ENCODE assay signal across 16 cellular contexts in the genomic region with DNA sequence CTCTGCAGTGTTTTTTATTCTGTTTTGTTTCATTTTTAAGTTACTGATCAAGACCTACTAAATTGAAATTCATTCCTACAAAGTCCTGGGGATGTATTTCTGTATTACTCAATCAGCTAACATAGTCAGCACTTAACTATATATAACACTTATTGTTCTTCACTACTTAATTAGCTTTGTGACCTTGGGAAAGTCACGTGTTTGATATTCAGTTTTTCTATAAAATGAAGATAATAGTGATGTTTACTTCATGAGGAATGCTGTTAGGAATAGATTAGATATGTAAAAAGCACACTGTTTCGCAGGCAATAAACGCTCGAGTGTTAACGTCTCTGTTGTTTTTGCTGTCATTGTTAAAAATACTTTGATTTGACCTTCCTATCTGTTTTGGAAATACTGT. TPM values are rescaled to one million over a fixed set of nuclear protein-coding genes. Genes with fewer than 3 reads are reported as not detected.
A peak's percentile ranks its signal among the peaks of the same experiment; 100 is the strongest.
DNase-seq lines count a peak whose midpoint lies in the region; ATAC-seq and TF ChIP-seq lines count a peak whose summit lies in the region.
"Had no signal": no experiment of that assay in that cellular context is flagged by ENCODE, and none has a peak within 500 bp of the region (broad histone marks: within the 10 kb centered on the region; RNA-seq: fewer than 3 reads in every experiment).

No MANE protein-coding gene starts in this region.

- H3K27ac ChIP-seq in left ventricle myocardium inferior (replicated peaks) (peak overlapping the region; percentile 74), right atrium auricular region (peak overlapping the region in 1 of 2 donors; percentile 35), lower lobe of right lung (peak overlapping the region; percentile 1), upper lobe of right lung (peak overlapping the region; percentile 1)
- no peak overlapping the region for H3K27ac ChIP-seq in CD8-positive, alpha-beta memory T cell (ENCODE audit: low read depth, low read length)

- H3K27me3 ChIP-seq in left ventricle myocardium inferior (ENCODE audit: low read depth) (no peaks in the 10 kb centered on the region), right atrium auricular region (no peaks in the 10 kb centered on the region), lower lobe of right lung (ENCODE audit: low read depth) (no peaks in the 10 kb centered on the region), upper lobe of right lung (no peaks in the 10 kb centered on the region)
- H3K27me3 ChIP-seq in CD8-positive, alpha-beta memory T cell (ENCODE audit: insufficient read depth, low read length, poor library complexity, severe bottlenecking), result no peaks in the 10 kb centered on the region

- H3K36me3 ChIP-seq in left ventricle myocardium inferior (peaks cover 3% of the 10 kb centered on the region), right atrium auricular region (no peaks in the 10 kb centered on the region), lower lobe of right lung (no peaks in the 10 kb centered on the region), upper lobe of right lung (no peaks in the 10 kb centered on the region)
- H3K36me3 ChIP-seq in CD8-positive, alpha-beta memory T cell (ENCODE audit: insufficient read depth, low read length), result no peaks in the 10 kb centered on the region

- H3K4me3 ChIP-seq in left ventricle myocardium inferior, result no peak overlapping the region
- H3K4me3 ChIP-seq in right atrium auricular region, result no peak overlapping the region
- H3K4me3 ChIP-seq in lower lobe of right lung, result no peak overlapping the region
- H3K4me3 ChIP-seq in upper lobe of right lung, result no peak overlapping the region
- H3K4me3 ChIP-seq in CD8-positive, alpha-beta memory T cell (ENCODE audit: low read length), result no peak overlapping the region
- H3K4me3 ChIP-seq: HAP-1 had no signal

- CTCF ChIA-PET in CD8-positive, alpha-beta memory T cell (lab: Charles Lee), result no interaction called here

- POLR2A ChIA-PET in CD8-positive, alpha-beta memory T cell (lab: Charles Lee), result no interaction called here

- intact Hi-C loops in left ventricle myocardium inferior (cut with micrococcal nuclease), result no loop called here
- intact Hi-C loops in lower lobe of right lung (cut with DNase I), result no loop called here
- intact Hi-C loops in upper lobe of right lung (cut with DNase I), result no loop called here

- H3K27ac Mint-ChIP-seq in endothelial cell (ENCODE audit: unreplicated experiment), result peak overlapping the region; percentile 97
- H3K27ac Mint-ChIP-seq in CD8-positive, alpha-beta memory T cell, result no peak overlapping the region
- H3K27ac Mint-ChIP-seq: CD4-positive, alpha-beta memory T cell; HFFc6 had no signal

- ATAC-seq in lower lobe of right lung (no peak), upper lobe of right lung (no peak), HG03196 (IDR thresholded peaks at IDR 0.05; ENCODE audit: unreplicated experiment) (no peak)

- no peak for TF ChIP-seq CTCF in left ventricle myocardium inferior (IDR thresholded peaks at IDR 0.05; ENCODE audit: borderline replicate concordance)
- TF ChIP-seq CTCF in right atrium auricular region (IDR thresholded peaks at IDR 0.05), result no peak
- TF ChIP-seq CTCF in endothelial cell (IDR thresholded peaks at IDR 0.05; ENCODE audit: unreplicated experiment), result no peak
- TF ChIP-seq CTCF in lower lobe of right lung (IDR thresholded peaks at IDR 0.05), result no peak
- TF ChIP-seq CTCF in upper lobe of right lung (IDR thresholded peaks at IDR 0.05), result no peak

- DNase-seq in left ventricle myocardium inferior, result no peak
- no peak for DNase-seq in right atrium auricular region (ENCODE audit: low spot score)
- no peak for DNase-seq in endothelial cell (ENCODE audit: low spot score)
- no peak for DNase-seq in lower lobe of right lung
- no peak for DNase-seq in upper lobe of right lung
- DNase-seq in CD8-positive, alpha-beta memory T cell, result no peak
- DNase-seq in NCI-H2107 treated with DMSO at 0.1 percent for 48 hours (lab: John Stamatoyannopoulos, UW; ENCODE audit: unreplicated experiment), result no peak
- DNase-seq: C1 segment of cervical spinal cord; Caco-2; CD4-positive, alpha-beta memory T cell; DMS153; DND-41; GOT3; HFFc6 had no signal

- peaks cover 3% of the 10 kb centered on the region for H3K27me3 Mint-ChIP-seq in endothelial cell (ENCODE audit: unreplicated experiment)
- H3K27me3 Mint-ChIP-seq in CD8-positive, alpha-beta memory T cell, result peaks cover 12 to 26% of the 10 kb centered on the region in 2 donors

- no peak overlapping the region for H3K4me3 Mint-ChIP-seq in endothelial cell (ENCODE audit: unreplicated experiment)
- H3K4me3 Mint-ChIP-seq in CD8-positive, alpha-beta memory T cell, result no peak overlapping the region
- H3K4me3 Mint-ChIP-seq: CD4-positive, alpha-beta memory T cell; HFFc6 had no signal

- peaks cover 24% of the 10 kb centered on the region for H3K36me3 Mint-ChIP-seq in endothelial cell (ENCODE audit: low read depth, unreplicated experiment)
- no peaks in the 10 kb centered on the region for H3K36me3 Mint-ChIP-seq in CD8-positive, alpha-beta memory T cell
- H3K36me3 Mint-ChIP-seq: CD4-positive, alpha-beta memory T cell had no signal

- peaks cover 51% of the 10 kb centered on the region for H3K4me1 Mint-ChIP-seq in endothelial cell (ENCODE audit: unreplicated experiment)
- no peaks in the 10 kb centered on the region for H3K4me1 Mint-ChIP-seq in CD8-positive, alpha-beta memory T cell
- H3K4me1 Mint-ChIP-seq: CD4-positive, alpha-beta memory T cell had no signal

- H3K9me3 ChIP-seq in left ventricle myocardium inferior (replicated peaks) (peaks cover 5% of the 10 kb centered on the region), right atrium auricular region (no peaks in the 10 kb centered on the region), lower lobe of right lung (no peaks in the 10 kb centered on the region), upper lobe of right lung (no peaks in the 10 kb centered on the region)
- H3K9me3 ChIP-seq in CD8-positive, alpha-beta memory T cell (ENCODE audit: low read length), result no peaks in the 10 kb centered on the region
- H3K9me3 ChIP-seq: Caco-2, HAP-1 had no signal

- peaks cover 73% of the 10 kb centered on the region for H3K4me1 ChIP-seq in left ventricle myocardium inferior
- peaks cover 0 to 33% of the 10 kb centered on the region in 2 donors for H3K4me1 ChIP-seq in right atrium auricular region
- peaks cover 52% of the 10 kb centered on the region for H3K4me1 ChIP-seq in lower lobe of right lung
- peaks cover 30% of the 10 kb centered on the region for H3K4me1 ChIP-seq in upper lobe of right lung
- no peaks in the 10 kb centered on the region for H3K4me1 ChIP-seq in CD8-positive, alpha-beta memory T cell (ENCODE audit: insufficient read depth, low read length)
- H3K4me1 ChIP-seq: Caco-2, HAP-1 had no signal

- H3K9me3 Mint-ChIP-seq in endothelial cell (ENCODE audit: unreplicated experiment), result no peaks in the 10 kb centered on the region
- H3K9me3 Mint-ChIP-seq in CD8-positive, alpha-beta memory T cell, result peaks cover 0 to 3% (median 0%) of the 10 kb centered on the region in 5 donors
- H3K9me3 Mint-ChIP-seq: HFFc6 had no signal

RNA-seq across cellular contexts. Expression of a gene that starts 44.6 kb away (rescaled TPM):
- total RNA-seq in left ventricle myocardium inferior (14.3 TPM), right atrium auricular region (10 to 100 TPM; 10.2 to 13.4 TPM), endothelial cell (ENCODE audit: unreplicated experiment) (84.0 TPM), lower lobe of right lung (56.3 TPM), upper lobe of right lung (59.4 TPM)
- 1 to 10 TPM; 2.3 to 2.5 TPM for total RNA-seq in CD8-positive, alpha-beta memory T cell
- polyA plus RNA-seq in CD8-positive, alpha-beta memory T cell, result 0.07 TPM
